7 cellular contexts compared by ENCODE assay signal in genomic region chr10:101060951-101061813, GRCh38. TPM values are rescaled to one million over a fixed set of nuclear protein-coding genes. Genes with fewer than 3 reads are reported as not detected.
A peak's percentile ranks its signal among the peaks of the same experiment; 100 is the strongest.
DNase-seq lines count a peak whose midpoint lies in the region; ATAC-seq and TF ChIP-seq lines count a peak whose summit lies in the region.

No MANE protein-coding gene starts in this region.

- H4K20me1 ChIP-seq in SU-DHL-6 (ENCODE audit: low read depth, low read length), result peaks cover 9% of the 10 kb centered on the region

- DNase-seq in GM13976 (ENCODE audit: low spot score), result peak; percentile 98
- DNase-seq in NCI-H1048 (lab: John Stamatoyannopoulos, UW), result peak; percentile 77
- DNase-seq in astrocyte of the cerebellum (ENCODE audit: low read depth), result peak; percentile 56
- peak in 45 of 51 donors; percentile 56 to 97 (median 85) for DNase-seq in hypothalamus (lab: John Stamatoyannopoulos, UW)
- DNase-seq in sciatic nerve (ENCODE audit: low spot score), result peak; percentile 98

- H2AFZ ChIP-seq in SU-DHL-6 (ENCODE audit: low read depth, low read length, severe bottlenecking), result peak overlapping the region; percentile 87

- H3K36me3 ChIP-seq in SU-DHL-6 (ENCODE audit: low read length), result peaks cover 4% of the 10 kb centered on the region; the same call in 1 of the 2 replicates

- H3K9me3 ChIP-seq in SU-DHL-6 (ENCODE audit: insufficient read depth, low read length), result no peaks in the 10 kb centered on the region

- H3K4me3 ChIP-seq in SU-DHL-6 (ENCODE audit: insufficient read depth, low read length, poor library complexity, severe bottlenecking) (peak overlapping the region; percentile 99), astrocyte of the cerebellum (ENCODE audit: low read depth, low read length) (peak overlapping the region; percentile 93)

- TF ChIP-seq CTCF in GM13976 (IDR thresholded peaks at IDR 0.05; ENCODE audit: borderline replicate concordance, control extremely low read depth, extremely low read depth, insufficient read depth, missing control alignments) (no peak), SU-DHL-6 (IDR thresholded peaks at IDR 0.05; ENCODE audit: insufficient read depth, low read length, poor library complexity, severe bottlenecking) (no peak), astrocyte of the cerebellum (IDR thresholded peaks at IDR 0.05; ENCODE audit: low read depth, low read length, missing control alignments) (no peak)

- peaks cover 17% of the 10 kb centered on the region for H3F3A ChIP-seq in SU-DHL-6 (ENCODE audit: insufficient read depth)

- intact Hi-C loops in sciatic nerve (cut with DNase I), result no loop called here

- H3K27ac ChIP-seq in SU-DHL-6 (ENCODE audit: low read depth, low read length), result peak overlapping the region; percentile 90

- ATAC-seq in HG02571 (IDR thresholded peaks at IDR 0.05; ENCODE audit: unreplicated experiment) (peak; percentile 46), sciatic nerve (peak; percentile 94)

- H3K27me3 ChIP-seq in SU-DHL-6 (ENCODE audit: low read length), result no peaks in the 10 kb centered on the region

- in situ Hi-C loops in GM13976 (cut with MboI; ENCODE audit: low sequenced_read_pairs, unreplicated experiment), result no loop called here
- in situ Hi-C loops in astrocyte of the cerebellum (cut with HindIII; ENCODE audit: low sequenced_read_pairs), result no loop called here

- H3K9ac ChIP-seq in SU-DHL-6 (ENCODE audit: low read length), result peak overlapping the region; percentile 97

- H3K79me2 ChIP-seq in SU-DHL-6 (ENCODE audit: insufficient read depth, low read length), result peaks cover 40% of the 10 kb centered on the region

- no peaks in the 10 kb centered on the region for H3K9me2 ChIP-seq in SU-DHL-6 (replicated peaks; ENCODE audit: insufficient read depth, low read length)

- H3K4me2 ChIP-seq in SU-DHL-6 (ENCODE audit: low read depth, low read length, poor library complexity, severe bottlenecking), result peak overlapping the region; percentile 94

RNA-seq across cellular contexts. Expression of gene KAZALD1, which starts 0.6 kb away (rescaled TPM):
- total RNA-seq in sciatic nerve, result 4.7 TPM

RNA-seq across cellular contexts. Expression of gene SFXN3, which starts 30.1 kb away (rescaled TPM):
- total RNA-seq in sciatic nerve, result 58.9 TPM

RNA-seq across cellular contexts. Expression of gene PDZD7, which starts 30.3 kb away (rescaled TPM):
- 3.8 TPM for total RNA-seq in sciatic nerve

Comparison
In these comparisons a context has a peak if more than half of its experiments do, and no peak if none do; other contexts are left out.
1. Peak in every context shown above with its lines: DNase-seq, ATAC-seq, H3K4me3 ChIP-seq and H3K27ac ChIP-seq.